Comparison of ENCODE assay signal across 8 cellular contexts in the genomic region with DNA sequence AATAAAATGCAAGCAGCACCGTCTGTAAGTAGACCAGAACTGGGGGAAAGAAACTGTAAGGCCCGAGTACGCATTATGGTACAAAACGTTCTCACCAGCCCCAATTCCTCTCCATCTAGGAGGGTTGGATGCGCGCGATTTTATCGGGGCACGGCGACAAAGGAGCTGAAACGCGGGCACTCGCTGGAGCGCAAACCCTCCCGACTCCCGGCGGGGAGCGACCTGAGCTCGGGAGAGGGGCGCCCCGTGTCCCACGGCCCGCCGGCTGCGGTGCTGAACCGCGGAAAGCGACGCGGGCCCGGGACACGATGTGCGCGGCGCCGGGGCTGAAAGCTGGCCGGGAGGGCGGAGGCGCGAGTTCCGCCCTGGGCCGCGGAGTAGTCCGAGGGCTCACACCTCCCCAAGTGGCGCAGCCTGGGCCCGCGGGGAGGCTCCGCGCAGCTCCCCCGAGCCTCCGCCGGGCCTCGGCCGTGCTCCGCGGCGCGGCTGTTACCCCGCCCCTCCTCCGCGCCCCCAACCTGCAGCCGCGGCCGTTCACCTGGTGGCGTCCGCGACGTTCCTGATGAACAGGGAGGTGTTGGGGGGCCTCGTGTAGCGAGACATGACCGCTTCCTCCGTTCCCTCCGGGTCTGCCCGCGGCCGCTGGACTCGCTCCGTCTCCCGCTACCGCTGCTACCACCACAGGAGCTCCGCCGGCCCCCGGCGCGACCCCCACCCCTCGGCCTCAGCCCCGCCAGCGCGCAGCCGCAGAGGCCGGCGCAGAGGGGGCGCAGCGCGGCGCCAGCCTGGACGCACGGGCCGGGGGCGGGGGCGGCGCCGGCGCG. TPM values are rescaled to one million over a fixed set of nuclear protein-coding genes. Genes with fewer than 3 reads are reported as not detected.
DNase-seq lines count a peak whose midpoint lies in the region; ATAC-seq, FAIRE-seq and TF ChIP-seq lines count a peak whose summit lies in the region.

A gene (minus strand): TSS at position 787 of the 824 bp plus-strand sequence. CDS start 184 bp downstream, at position 603.

- CTCF ChIA-PET in A549 (lab: Yijun Ruan, JAX) (interaction anchor here (1.9 to 5.1 kb wide), 2 partner anchors 134 to 143 kb away, joined by 5 to 38 read pairs; no protein-coding TSS in a partner anchor), RWPE1 (lab: Yijun Ruan, JAX) (interaction anchor here (0.6 to 1.5 kb wide), 4 partner anchors 21 to 1243 kb away, joined by 3 to 7 read pairs (median 4); no protein-coding TSS in a partner anchor)

- H3K27ac ChIP-seq in A549 (peak within 1 kb of the TSS; percentile 87 to 89), RWPE1 (no peak within 1 kb of the TSS)

- TF ChIP-seq EP300 in A549 (IDR thresholded peaks at IDR 0.05), result no peak

- H3K36me3 Mint-ChIP-seq in activated naive CD8-positive, alpha-beta T cell treated with anti-CD3 and anti-CD28 coated beads, Interleukin-2, amount 10 ng/mL, durations not matched to agents 7 days and 5 days, result no peaks in the 10 kb centered on the region

- WGBS in A549 (ENCODE audit: missing lambda C conversion rate), result under 1% methylated on average over 9 of the region's 105 CpGs

- peak within 1 kb of the TSS; percentile 71 for H3K4me3 ChIP-seq in A549
- H3K4me3 ChIP-seq in retinal pigment epithelial cell (ENCODE audit: low read length), result peak within 1 kb of the TSS; percentile 57

- FAIRE-seq in A549 (lab: Jason Lieb, UNC), result no peak

- no peak for TF ChIP-seq POLR2A in A549 (IDR thresholded peaks at IDR 0.05; ENCODE audit: low read length)

- no peak; a peak in 1 of 5 replicates for TF ChIP-seq RAD21 in A549 (conservative IDR thresholded peaks at IDR 0.05 in 1 of 2, IDR thresholded peaks at IDR 0.05 in 1 of 2)

- DNase-seq in A549 (ENCODE audit: low read depth in 1 of 2, low spot score in 1 of 2) (peak; percentile 34 to 50), RWPE1 (ENCODE audit: low spot score) (peak; percentile 55), left ventricle myocardium superior (peak; percentile 69), retinal pigment epithelial cell (ENCODE audit: low read depth) (no peak), HT-29 (ENCODE audit: low spot score) (no peak)
- DNase-seq in activated naive CD8-positive, alpha-beta T cell treated with anti-CD3 and anti-CD28 coated beads, Interleukin-2, amount 10 ng/mL, durations not matched to agents 7 days and 5 days, result peak; percentile 69

- intact Hi-C loops in left ventricle myocardium superior (cut with micrococcal nuclease), result no loop called here

- peak within 1 kb of the TSS; percentile 89 for H3K4me2 ChIP-seq in A549

- POLR2A ChIA-PET in A549 (lab: Yijun Ruan, JAX), result interaction anchor here (0.9 to 1.2 kb wide), 2 partner anchors 28 to 37 kb away, joined by 5 to 8 read pairs; a partner anchor contains a TSS
- POLR2A ChIA-PET in RWPE1 (lab: Yijun Ruan, JAX; ENCODE audit: low non-redundant PET), result no interaction called here
- POLR2A ChIA-PET in activated naive CD8-positive, alpha-beta T cell treated with anti-CD3 and anti-CD28 coated beads, Interleukin-2, amount 10 ng/mL, durations not matched to agents 7 days and 5 days (lab: Charles Lee), result interaction anchor here (0.8 to 2.2 kb wide), 3 partner anchors 9 to 38 kb away, joined by 6 to 10 read pairs (median 7); a partner anchor contains a TSS

- no peaks in the 10 kb centered on the region for H3K9me3 Mint-ChIP-seq in activated naive CD8-positive, alpha-beta T cell treated with anti-CD3 and anti-CD28 coated beads, Interleukin-2, amount 10 ng/mL, durations not matched to agents 7 days and 5 days

- peaks cover 23% of the 10 kb centered on the region; the same call in 2 of the 3 replicates for H3K4me1 ChIP-seq in A549

- no peaks in the 10 kb centered on the region for H3K9me3 ChIP-seq in A549

- H3K27me3 Mint-ChIP-seq in activated naive CD8-positive, alpha-beta T cell treated with anti-CD3 and anti-CD28 coated beads, Interleukin-2, amount 10 ng/mL, durations not matched to agents 7 days and 5 days, result peaks cover 26% of the 10 kb centered on the region

- peak within 1 kb of the TSS; percentile 80 for H3K4me3 Mint-ChIP-seq in activated naive CD8-positive, alpha-beta T cell treated with anti-CD3 and anti-CD28 coated beads, Interleukin-2, amount 10 ng/mL, durations not matched to agents 7 days and 5 days

- peak; percentile 91 to 95 for ATAC-seq in A549
- peak; percentile 55 for ATAC-seq in GM18519 (IDR thresholded peaks at IDR 0.05; ENCODE audit: low FRiP score, unreplicated experiment)
- peak; percentile 64 for ATAC-seq in HG03135 (IDR thresholded peaks at IDR 0.05; ENCODE audit: unreplicated experiment)
- ATAC-seq in activated naive CD8-positive, alpha-beta T cell treated with anti-CD3 and anti-CD28 coated beads, Interleukin-2, amount 10 ng/mL, durations not matched to agents 7 days and 5 days (ENCODE audit: low read depth), result peak; percentile 85
- ATAC-seq in left ventricle myocardium superior, result peak; percentile 92

- H3K27ac Mint-ChIP-seq in activated naive CD8-positive, alpha-beta T cell treated with anti-CD3 and anti-CD28 coated beads, Interleukin-2, amount 10 ng/mL, durations not matched to agents 7 days and 5 days, result peak within 1 kb of the TSS; percentile 13

- TF ChIP-seq CTCF in A549 (IDR thresholded peaks at IDR 0.05) (no peak), RWPE1 (conservative IDR thresholded peaks at IDR 0.05; ENCODE audit: low read depth) (no peak), retinal pigment epithelial cell (conservative IDR thresholded peaks at IDR 0.05; ENCODE audit: low read depth, low read length) (no peak)

- peaks cover 8% of the 10 kb centered on the region for H3K4me1 Mint-ChIP-seq in activated naive CD8-positive, alpha-beta T cell treated with anti-CD3 and anti-CD28 coated beads, Interleukin-2, amount 10 ng/mL, durations not matched to agents 7 days and 5 days

TF ChIP-seq in A549, 52 proteins besides CTCF, POLR2A, EP300 and RAD21:
- TF ChIP-seq, protein P1, sequence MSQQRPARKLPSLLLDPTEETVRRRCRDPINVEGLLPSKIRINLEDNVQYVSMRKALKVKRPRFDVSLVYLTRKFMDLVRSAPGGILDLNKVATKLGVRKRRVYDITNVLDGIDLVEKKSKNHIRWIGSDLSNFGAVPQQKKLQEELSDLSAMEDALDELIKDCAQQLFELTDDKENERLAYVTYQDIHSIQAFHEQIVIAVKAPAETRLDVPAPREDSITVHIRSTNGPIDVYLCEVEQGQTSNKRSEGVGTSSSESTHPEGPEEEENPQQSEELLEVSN (IDR thresholded peaks at IDR 0.05; ENCODE audit: borderline replicate concordance, low read depth), result 0 out of 2 replicates have a peak, but pooled peaks have one; percentile 41
- no peak for TF ChIP-seq NR3C1 (IDR thresholded peaks at IDR 0.05)
- TF ChIP-seq, protein P2, sequence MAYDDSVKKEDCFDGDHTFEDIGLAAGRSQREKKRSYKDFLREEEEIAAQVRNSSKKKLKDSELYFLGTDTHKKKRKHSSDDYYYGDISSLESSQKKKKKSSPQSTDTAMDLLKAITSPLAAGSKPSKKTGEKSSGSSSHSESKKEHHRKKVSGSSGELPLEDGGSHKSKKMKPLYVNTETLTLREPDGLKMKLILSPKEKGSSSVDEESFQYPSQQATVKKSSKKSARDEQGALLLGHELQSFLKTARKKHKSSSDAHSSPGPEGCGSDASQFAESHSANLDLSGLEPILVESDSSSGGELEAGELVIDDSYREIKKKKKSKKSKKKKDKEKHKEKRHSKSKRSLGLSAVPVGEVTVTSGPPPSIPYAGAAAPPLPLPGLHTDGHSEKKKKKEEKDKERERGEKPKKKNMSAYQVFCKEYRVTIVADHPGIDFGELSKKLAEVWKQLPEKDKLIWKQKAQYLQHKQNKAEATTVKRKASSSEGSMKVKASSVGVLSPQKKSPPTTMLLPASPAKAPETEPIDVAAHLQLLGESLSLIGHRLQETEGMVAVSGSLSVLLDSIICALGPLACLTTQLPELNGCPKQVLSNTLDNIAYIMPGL (CRISPR knock-in tag; IDR thresholded peaks at IDR 0.05; ENCODE audit: borderline replicate concordance), result peak; percentile 51; the same call in 1 of the 2 replicates

RNA-seq across cellular contexts. Expression of the gene that starts here (rescaled TPM):
- polyA plus RNA-seq in A549 (2011; rRNA removed) (1.9 and 2.7 TPM in 2 replicates), A549 (2017; fragmentation: RNase III; extraction: RNeasy Plus Mini Kit Qiagen cat#74134 plus additional on column Dnase treatment) (0.98 to 1.5 TPM (median 1.3 TPM) in 3 replicates)
- 0.75 and 1.0 TPM in 2 replicates for polyA plus RNA-seq in A549 (2012; cell fraction: cytosol; rRNA removed)
- 0.44 and 0.53 TPM in 2 replicates for polyA plus RNA-seq in A549 (2012; cell fraction: nucleus; rRNA removed)
- polyA minus RNA-seq in A549 (2011; rRNA and poly(A)+ RNA removed), result 0.66 and 1.4 TPM in 2 replicates
- not detected for total RNA-seq in activated naive CD8-positive, alpha-beta T cell treated with anti-CD3 and anti-CD28 coated beads, Interleukin-2, amount 10 ng/mL, durations not matched to agents 7 days and 5 days
- 0.07 TPM for total RNA-seq in left ventricle myocardium superior
- not detected in 2 replicates for total RNA-seq in HT-29 (2014; rRNA removed; shearing (Covaris generic))

Comparison
In these comparisons a context has a peak if more than half of its experiments do, and no peak if none do; other contexts are left out.
1. Peak in DNase-seq and ATAC-seq in activated naive CD8-positive, alpha-beta T cell treated with anti-CD3 and anti-CD28 coated beads, Interleukin-2, amount 10 ng/mL, durations not matched to agents 7 days and 5 days; RNA of the gene not detected or under 1 TPM.
2. Peak in DNase-seq and ATAC-seq in left ventricle myocardium superior; RNA of the gene not detected or under 1 TPM.
3. DNase-seq: peak in A549 (2 of 2) and RWPE1 (single experiment); none in retinal pigment epithelial cell (single experiment) and HT-29 (single experiment).
4. Peak in every context shown above with its lines, with median percentiles within 50 percentile points of each other: ATAC-seq.